In the genomic region with DNA sequence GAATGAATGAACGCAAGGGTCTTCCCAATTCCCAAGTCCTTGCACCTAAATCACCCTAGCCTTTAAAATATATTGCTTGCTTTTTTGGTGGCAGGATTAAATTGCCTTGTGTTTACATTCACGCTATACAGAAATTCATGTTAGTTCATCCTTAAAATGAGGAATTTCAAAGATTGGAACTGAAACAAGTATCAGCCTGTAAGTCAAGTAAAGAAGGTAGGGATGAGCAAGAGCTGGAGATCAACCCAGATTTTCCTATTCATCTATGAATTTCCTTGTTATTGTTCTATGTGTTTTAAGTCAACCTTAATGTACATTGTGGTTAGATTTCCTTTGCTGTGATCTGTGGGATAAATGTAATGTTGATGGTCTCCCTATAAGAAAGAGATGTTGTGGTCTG, we compare ENCODE assay signal across 32 cellular contexts.
"Had no signal": no experiment of that assay in that cellular context is flagged by ENCODE, and none has a peak within 500 bp of the region (broad histone marks: within the 10 kb centered on the region; RNA-seq: fewer than 3 reads in every experiment).

No MANE protein-coding gene starts in this region.

- H3K4me3 ChIP-seq: colonic mucosa, esophagus squamous epithelium, gastrocnemius medialis, heart left ventricle had no signal

- H3K9me3 ChIP-seq: colonic mucosa, esophagus squamous epithelium, gastrocnemius medialis, heart left ventricle had no signal

- DNase-seq: activated B cell treated with CpG ODN at 0.5 μM for 24 hours; activated CD4-positive, alpha-beta T cell treated with anti-CD3 and anti-CD28 coated beads for 48 hours; activated CD4-positive, alpha-beta T cell treated with anti-CD3 and anti-CD28 coated beads, Interleukin-2, amount 50 U/mL, for 1 hour; activated CD4-positive, alpha-beta T cell treated with anti-CD3 and anti-CD28 coated beads, Interleukin-2, amount 50 U/mL, for 48 hours; activated CD8-positive, alpha-beta memory T cell treated with anti-CD3 and anti-CD28 coated beads for 24 hours; activated CD8-positive, alpha-beta T cell treated with anti-CD3 and anti-CD28 coated beads for 36 hours; activated effector memory CD4-positive, alpha-beta T cell treated with Interleukin-2 at 50 U/mL for 16 hours; activated gamma-delta T cell treated with Interleukin-2 at 50 U/mL for 16 hours; activated naive CD4-positive, alpha-beta T cell treated with anti-CD3 and anti-CD28 coated beads, Interleukin-2, amount 50 U/mL, for 16 hours; activated naive CD4-positive, alpha-beta T cell treated with Interleukin-2 at 50 U/mL for 16 hours; activated T-cell treated with anti-CD3 and anti-CD28 coated beads, Interleukin-2, amount 50 U/mL, for 1 hour; activated T-cell treated with anti-CD3 and anti-CD28 coated beads, Interleukin-2, amount 50 U/mL, for 48 hours; amniotic stem cell; anterior cingulate cortex; brain microvascular endothelial cell; caudate nucleus; colonic mucosa; effector CD8-positive, alpha-beta T cell; erythroblast; esophagus squamous epithelium; gastrocnemius medialis; glutamatergic neuron; heart left ventricle; T-cell; T-helper 9 cell; WERI-Rb-1 had no signal

- FAIRE-seq: astrocyte, endometrium, endothelial cell of umbilical vein had no signal

- H3K27me3 ChIP-seq: brain microvascular endothelial cell, colonic mucosa, esophagus squamous epithelium, gastrocnemius medialis, heart left ventricle had no signal

- H3K27me3 Mint-ChIP-seq: activated CD8-positive, alpha-beta T cell treated with anti-CD3 and anti-CD28 coated beads for 36 hours; activated naive CD8-positive, alpha-beta T cell; T-cell had no signal

- H3K4me1 Mint-ChIP-seq: activated B cell treated with CpG ODN at 0.5 μM for 24 hours, T-cell had no signal

- H3K36me3 ChIP-seq: brain microvascular endothelial cell, colonic mucosa, gastrocnemius medialis, WERI-Rb-1 had no signal

- H3K4me1 ChIP-seq: colonic mucosa had no signal

- H3K36me3 Mint-ChIP-seq: T-cell had no signal

- ATAC-seq: activated CD4-positive, CD25-positive, alpha-beta regulatory T cell treated with anti-CD3 and anti-CD28 coated beads, Interleukin-2, amount 50 U/mL, for 24 hours; activated CD8-positive, alpha-beta T cell treated with anti-CD3 and anti-CD28 coated beads for 36 hours; gastrocnemius medialis; heart left ventricle; T-cell had no signal

- H3K27ac Mint-ChIP-seq: activated B cell treated with CpG ODN at 0.5 μM for 24 hours; activated CD8-positive, alpha-beta T cell treated with anti-CD3 and anti-CD28 coated beads for 36 hours; activated naive CD8-positive, alpha-beta T cell; T-cell; T-helper 1 cell treated with Interleukin-12 subunit alpha and Interleukin-12 subunit beta and Interleukin-4 antibody, amounts not matched to agents 30 μg/mL and 1 μg/mL, for 36 hours had no signal

- H3K27ac ChIP-seq: brain microvascular endothelial cell, colonic mucosa, esophagus squamous epithelium, gastrocnemius medialis, heart left ventricle, WERI-Rb-1 had no signal

- H3K4me3 Mint-ChIP-seq: activated B cell treated with CpG ODN at 0.5 μM for 24 hours; activated CD8-positive, alpha-beta T cell treated with anti-CD3 and anti-CD28 coated beads for 36 hours; activated naive CD8-positive, alpha-beta T cell; T-cell; T-helper 1 cell treated with Interleukin-12 subunit alpha and Interleukin-12 subunit beta and Interleukin-4 antibody, amounts not matched to agents 30 μg/mL and 1 μg/mL, for 36 hours had no signal

- H3K9me3 Mint-ChIP-seq: activated B cell treated with CpG ODN at 0.5 μM for 24 hours; activated CD8-positive, alpha-beta T cell treated with anti-CD3 and anti-CD28 coated beads for 36 hours had no signal
